Comparison of ENCODE assay signal across 8 cellular contexts in the genomic region with DNA sequence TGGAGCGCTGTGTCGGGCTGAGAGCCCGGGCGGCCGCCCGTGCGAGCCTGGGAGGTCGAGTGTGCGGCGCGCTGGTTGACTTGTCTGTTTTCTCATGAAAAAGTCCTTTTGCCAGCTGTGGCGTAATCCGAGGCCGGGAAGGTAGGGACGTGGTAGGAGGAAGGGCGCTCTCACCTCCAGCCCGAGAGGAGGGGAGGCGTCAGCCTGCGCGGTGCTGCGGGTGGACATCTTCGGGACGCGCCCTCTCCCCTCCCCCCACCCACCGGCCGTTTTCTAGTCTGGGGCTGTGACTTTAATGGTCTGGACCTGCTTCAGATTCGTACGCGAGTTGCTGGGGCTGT. TPM values are rescaled to one million over a fixed set of nuclear protein-coding genes. Genes with fewer than 3 reads are reported as not detected.
A peak's percentile ranks its signal among the peaks of the same experiment; 100 is the strongest.
DNase-seq lines count a peak whose midpoint lies in the region; ATAC-seq and TF ChIP-seq lines count a peak whose summit lies in the region.

No MANE protein-coding gene starts in this region.

- TF ChIP-seq POLR2A in IMR-90 (IDR thresholded peaks at IDR 0.05; ENCODE audit: low read depth, low read length) = no peak

- CTCF ChIA-PET in IMR-90 (lab: Yijun Ruan, JAX) = interaction anchor here (1.0 to 1.1 kb wide), 3 partner anchors 8 to 110 kb away, joined by 3 to 6 read pairs (median 3); a partner anchor contains a TSS

- H3K27ac ChIP-seq in IMR-90 (ENCODE audit: insufficient read depth, low read length) = peak overlapping the region; percentile 94

- H3K27me3 ChIP-seq in IMR-90 (ENCODE audit: control insufficient read depth, insufficient read depth, low read length) (no peaks in the 10 kb centered on the region), skeletal muscle satellite cell (ENCODE audit: control insufficient read depth, insufficient read depth, low read length) (no peaks in the 10 kb centered on the region)

- H2AFZ ChIP-seq in IMR-90 (replicated peaks; ENCODE audit: low read length, poor library complexity) = peak overlapping the region; percentile 95

- DNase-seq in DMS153 treated with DMSO at 0.1 percent for 48 hours (lab: John Stamatoyannopoulos, UW; ENCODE audit: unreplicated experiment) (peak; percentile 33), IMR-90 (peak; percentile 57), SHP77 treated with DMSO at 0.1 percent for 48 hours (lab: John Stamatoyannopoulos, UW) (peak; percentile 37), astrocyte of the hippocampus (ENCODE audit: low read depth, low spot score) (peak; percentile 77), OCI-M2 (lab: John Stamatoyannopoulos, UW; ENCODE audit: unreplicated experiment) (no peak)

- peak overlapping the region; percentile 41 to 49; a peak in 2 of 4 replicates for H4K8ac ChIP-seq in IMR-90 (ENCODE audit: low read depth in 2 of 2, low read length in 2 of 2)

- H3K4me2 ChIP-seq in IMR-90 (ENCODE audit: low read depth, low read length) (peak overlapping the region; percentile 98), skeletal muscle satellite cell (ENCODE audit: low read length) (peak overlapping the region; percentile 92)

- H2BK120ac ChIP-seq in IMR-90 (ENCODE audit: low read depth, low read length) = peak overlapping the region; percentile 12; the same call in 1 of the 2 replicates

- peaks cover 11% of the 10 kb centered on the region; the same call in 1 of the 2 replicates for H4K20me1 ChIP-seq in IMR-90 (ENCODE audit: insufficient read depth, low read length)

- no peak for TF ChIP-seq RAD21 in IMR-90 (IDR thresholded peaks at IDR 0.05; ENCODE audit: low read length)

- H3K9ac ChIP-seq in IMR-90 (ENCODE audit: low read depth, low read length) (peak overlapping the region; percentile 93), skeletal muscle satellite cell (ENCODE audit: low read depth, low read length) (peak overlapping the region; percentile 86)

- BruUV-seq in IMR-90 (replicated peaks; lab: Mats Ljungman, UMichigan) = no TSS peak

- H2AK9ac ChIP-seq in IMR-90 (replicated peaks; ENCODE audit: low read depth, low read length, poor library complexity) = peak overlapping the region; percentile 89

- in situ Hi-C loops in IMR-90 (cut with MboI; ENCODE audit: low sequenced_read_pairs) = no loop called here

- TF ChIP-seq CTCF in IMR-90 (conservative IDR thresholded peaks at IDR 0.05; ENCODE audit: low read depth, low read length) = no peak

- H4K91ac ChIP-seq in IMR-90 (ENCODE audit: insufficient read depth, low read depth, low read length) = peak overlapping the region; percentile 72

- no peak overlapping the region; the same call in 1 of the 2 replicates for H4K5ac ChIP-seq in IMR-90 (ENCODE audit: low read depth, low read length)

- H3K14ac ChIP-seq in IMR-90 (replicated peaks; ENCODE audit: low read depth, low read length) = peak overlapping the region; percentile 85

- ATAC-seq in GM21528 (IDR thresholded peaks at IDR 0.05; ENCODE audit: low FRiP score, unreplicated experiment) (peak; percentile 25), IMR-90 (ENCODE audit: low read depth) (peak; percentile 33)

- peaks cover 10 to 44% of the 10 kb centered on the region in 2 experiments for H3K79me1 ChIP-seq in IMR-90 (ENCODE audit: low read depth in 1 of 2, low read length in 2 of 2)

- intact Hi-C loops in IMR-90 (cut with micrococcal nuclease) = loop anchor here (2.0 to 5.0 kb wide), 5 partner anchors 76 to 665 kb away; a partner anchor contains a TSS

- peaks cover 3% of the 10 kb centered on the region; the same call in 1 of the 2 replicates for H3K9me1 ChIP-seq in IMR-90 (ENCODE audit: insufficient read depth, low read length)

- peak overlapping the region; percentile 67 for H3K56ac ChIP-seq in IMR-90 (ENCODE audit: extremely low read depth, insufficient read depth, low read length)

- peak overlapping the region; percentile 74; the same call in 1 of the 2 replicates for H3K23ac ChIP-seq in IMR-90 (ENCODE audit: low read depth, low read length)

- no CpG with 5 or more reads among the region's 29 CpGs for WGBS in IMR-90 (ENCODE audit: extremely low coverage in 2 of 2, insufficient read length in 1 of 2), 2 experiments

- H3K4me3 ChIP-seq in IMR-90 (ENCODE audit: insufficient read depth, low read depth, low read length) (peak overlapping the region; percentile 85), iPS-11a (ENCODE audit: low read depth, low read length) (peak overlapping the region; percentile 91), skeletal muscle satellite cell (ENCODE audit: low read length) (peak overlapping the region; percentile 97)

- H3K9me3 ChIP-seq in IMR-90 (ENCODE audit: control insufficient read depth, insufficient read depth, low read length) (no peaks in the 10 kb centered on the region), skeletal muscle satellite cell (replicated peaks; ENCODE audit: low read length) (no peaks in the 10 kb centered on the region)

- H3K18ac ChIP-seq in IMR-90 (ENCODE audit: low read depth, low read length) = no peak overlapping the region; the same call in none of the 2 replicates

- peak overlapping the region; percentile 60; the same call in 1 of the 2 replicates for H2AK5ac ChIP-seq in IMR-90 (ENCODE audit: low read depth, low read length)

- no peak overlapping the region for H2BK15ac ChIP-seq in IMR-90 (ENCODE audit: low read depth, low read length)

- dilution Hi-C loops in IMR-90 (cut with HindIII; ENCODE audit: low sequenced_read_pairs, unreplicated experiment) = no loop called here

- H3K36me3 ChIP-seq in IMR-90 (ENCODE audit: control insufficient read depth, insufficient read depth, low read length) (no peaks in the 10 kb centered on the region), skeletal muscle satellite cell (ENCODE audit: insufficient read depth, low read length) (no peaks in the 10 kb centered on the region)

- POLR2A ChIA-PET in IMR-90 (lab: Charles Lee; ENCODE audit: unreplicated experiment) = interaction anchor here (0.6 kb wide), 1 partner anchor 184 kb away, joined by 21 read pairs; no protein-coding TSS in a partner anchor

- peak overlapping the region; percentile 87 for H2BK5ac ChIP-seq in IMR-90 (ENCODE audit: low read depth, low read length, poor library complexity, severe bottlenecking)

- H2BK20ac ChIP-seq in IMR-90 (ENCODE audit: low read depth, low read length) = no peak overlapping the region

- H3K4ac ChIP-seq in IMR-90 (ENCODE audit: low read depth, low read length) = peak overlapping the region; percentile 96

- H3K4me1 ChIP-seq in IMR-90 (ENCODE audit: control insufficient read depth, insufficient read depth, low read length) (peaks cover 6% of the 10 kb centered on the region), skeletal muscle satellite cell (ENCODE audit: control insufficient read depth, insufficient read depth, low read length) (peaks cover 12% of the 10 kb centered on the region)

TF ChIP-seq in IMR-90, 13 proteins besides CTCF, POLR2A, EP300 and RAD21:
- TF ChIP-seq RFX5 (IDR thresholded peaks at IDR 0.05; ENCODE audit: low read depth, low read length) (no peak), MAFK (IDR thresholded peaks at IDR 0.05; ENCODE audit: low read depth, low read length) (no peak), RCOR1 (IDR thresholded peaks at IDR 0.05; ENCODE audit: insufficient replicate concordance, low read length) (no peak), MXI1 (IDR thresholded peaks at IDR 0.05; ENCODE audit: borderline replicate concordance, low read depth, low read length) (0 out of 2 replicates have a peak, but pooled peaks have one; percentile 8), BHLHE40 (IDR thresholded peaks at IDR 0.05; ENCODE audit: low read depth, low read length) (no peak), MAZ (IDR thresholded peaks at IDR 0.05; ENCODE audit: borderline replicate concordance, low read depth, low read length) (no peak), CEBPB (IDR thresholded peaks at IDR 0.05; ENCODE audit: low read depth, low read length) (peak; percentile 62), FOS (IDR thresholded peaks at IDR 0.05; ENCODE audit: low read depth, low read length) (no peak), SMC3 (IDR thresholded peaks at IDR 0.05; ENCODE audit: low read depth, low read length) (no peak)
- TF ChIP-seq, protein P1, sequence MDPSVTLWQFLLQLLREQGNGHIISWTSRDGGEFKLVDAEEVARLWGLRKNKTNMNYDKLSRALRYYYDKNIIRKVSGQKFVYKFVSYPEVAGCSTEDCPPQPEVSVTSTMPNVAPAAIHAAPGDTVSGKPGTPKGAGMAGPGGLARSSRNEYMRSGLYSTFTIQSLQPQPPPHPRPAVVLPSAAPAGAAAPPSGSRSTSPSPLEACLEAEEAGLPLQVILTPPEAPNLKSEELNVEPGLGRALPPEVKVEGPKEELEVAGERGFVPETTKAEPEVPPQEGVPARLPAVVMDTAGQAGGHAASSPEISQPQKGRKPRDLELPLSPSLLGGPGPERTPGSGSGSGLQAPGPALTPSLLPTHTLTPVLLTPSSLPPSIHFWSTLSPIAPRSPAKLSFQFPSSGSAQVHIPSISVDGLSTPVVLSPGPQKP (IDR thresholded peaks at IDR 0.05; ENCODE audit: borderline replicate concordance, low read depth, low read length) = no peak

RNA-seq across cellular contexts. Expression of a gene that starts 0.6 kb away (rescaled TPM):
- total RNA-seq in IMR-90 (2012; rRNA removed) = 23.7 and 50.3 TPM in 2 replicates
- 24.3 and 25.4 TPM in 2 replicates for polyA plus RNA-seq in IMR-90 (2012; rRNA removed)
- polyA plus RNA-seq in IMR-90 (2012; cell fraction: cytosol; rRNA removed) = 2.6 and 4.5 TPM in 2 replicates
- 0.81 and 13.0 TPM in 2 replicates for polyA plus RNA-seq in IMR-90 (2012; cell fraction: nucleus; rRNA removed; ENCODE audit: low replicate concordance)
- 36.3 and 45.6 TPM in 2 replicates for total RNA-seq in skeletal muscle satellite cell (2012; rRNA removed)

RNA-seq across cellular contexts. Expression of a gene that starts 43.7 kb away (rescaled TPM):
- total RNA-seq in IMR-90 (2012; rRNA removed) = 6.6 and 8.6 TPM in 2 replicates
- polyA plus RNA-seq in IMR-90 (2012; rRNA removed) = 5.9 and 7.0 TPM in 2 replicates
- polyA plus RNA-seq in IMR-90 (2012; cell fraction: cytosol; rRNA removed) = 2.0 and 2.3 TPM in 2 replicates
- 2.6 and 15.7 TPM in 2 replicates for polyA plus RNA-seq in IMR-90 (2012; cell fraction: nucleus; rRNA removed; ENCODE audit: low replicate concordance)
- 8.5 and 8.9 TPM in 2 replicates for total RNA-seq in skeletal muscle satellite cell (2012; rRNA removed)
